In the genomic region with DNA sequence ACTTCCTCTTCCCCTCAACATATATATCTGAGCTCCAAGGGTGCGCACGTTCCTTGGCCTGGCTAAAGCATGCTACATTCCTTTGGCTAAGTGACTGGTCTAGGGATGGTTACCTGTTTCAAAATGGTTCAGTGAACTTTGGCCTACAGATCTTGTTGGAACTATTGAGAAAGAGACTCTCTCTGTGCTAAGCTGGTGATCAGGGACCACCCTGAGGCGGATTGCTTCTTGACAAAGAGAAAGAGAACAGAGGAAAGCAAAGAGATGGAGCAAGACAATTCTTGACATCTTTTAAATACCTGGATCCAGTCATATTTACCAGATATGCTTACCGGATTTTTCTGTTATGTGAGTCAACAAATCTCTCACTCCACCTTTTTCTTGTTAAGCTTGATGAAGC, we compare ENCODE assay signal across 19 cellular contexts.
DNase-seq lines count a peak whose midpoint lies in the region; ATAC-seq and TF ChIP-seq lines count a peak whose summit lies in the region.
"Had no signal": no experiment of that assay in that cellular context is flagged by ENCODE, and none has a peak within 500 bp of the region (broad histone marks: within the 10 kb centered on the region; RNA-seq: fewer than 3 reads in every experiment).

No MANE protein-coding gene starts in this region.

- no peak for TF ChIP-seq POLR2A in uterus (IDR thresholded peaks at IDR 0.05)

- H3K4me3 Mint-ChIP-seq in natural killer cell (no peak overlapping the region), immature natural killer cell (no peak overlapping the region), nephron (no peak overlapping the region)
- H3K4me3 Mint-ChIP-seq in natural killer cell treated with Interleukin-12 subunit alpha and Interleukin-12 subunit beta and Interleukin-15 and Interleukin-18, amount 100 ng/mL, for 72 hours = no peak overlapping the region
- H3K4me3 Mint-ChIP-seq: CD4-positive, alpha-beta memory T cell; IgD-negative memory B cell had no signal

- H3K9me3 Mint-ChIP-seq in natural killer cell = no peaks in the 10 kb centered on the region
- peaks cover 8% of the 10 kb centered on the region for H3K9me3 Mint-ChIP-seq in natural killer cell treated with Interleukin-12 subunit alpha and Interleukin-12 subunit beta and Interleukin-15 and Interleukin-18, amount 100 ng/mL, for 72 hours
- H3K9me3 Mint-ChIP-seq in immature natural killer cell = no peaks in the 10 kb centered on the region
- H3K9me3 Mint-ChIP-seq in nephron = peaks cover 2% of the 10 kb centered on the region
- H3K9me3 Mint-ChIP-seq: IgD-negative memory B cell had no signal

- no peaks in the 10 kb centered on the region for H3K36me3 Mint-ChIP-seq in natural killer cell
- H3K36me3 Mint-ChIP-seq in natural killer cell treated with Interleukin-12 subunit alpha and Interleukin-12 subunit beta and Interleukin-15 and Interleukin-18, amount 100 ng/mL, for 72 hours = no peaks in the 10 kb centered on the region
- H3K36me3 Mint-ChIP-seq in immature natural killer cell = peaks cover 0 to 10% (median 0%) of the 10 kb centered on the region in 3 donors
- no peaks in the 10 kb centered on the region for H3K36me3 Mint-ChIP-seq in nephron (ENCODE audit: low read depth)
- H3K36me3 Mint-ChIP-seq: CD4-positive, alpha-beta memory T cell; IgD-negative memory B cell had no signal

- no peaks in the 10 kb centered on the region for H3K27me3 ChIP-seq in uterus

- ATAC-seq in natural killer cell (no peak), GM21825 (IDR thresholded peaks at IDR 0.05; ENCODE audit: unreplicated experiment) (no peak), GM18511 (IDR thresholded peaks at IDR 0.05; ENCODE audit: unreplicated experiment) (no peak)
- ATAC-seq in natural killer cell treated with Interleukin-12 subunit alpha and Interleukin-12 subunit beta and Interleukin-15 and Interleukin-18, amount 100 ng/mL, for 72 hours = no peak
- ATAC-seq: A549, HepG2 had no signal

- no peaks in the 10 kb centered on the region for H3K36me3 ChIP-seq in uterus

- H3K9me3 ChIP-seq in uterus = no peaks in the 10 kb centered on the region
- H3K9me3 ChIP-seq: A549 had no signal

- TF ChIP-seq CTCF in natural killer cell (IDR thresholded peaks at IDR 0.05) = no peak
- no peak for TF ChIP-seq CTCF in nephron (IDR thresholded peaks at IDR 0.05; ENCODE audit: unreplicated experiment in 3 of 3)
- no peak for TF ChIP-seq CTCF in uterus (IDR thresholded peaks at IDR 0.05)

- no peaks in the 10 kb centered on the region for H3K27me3 Mint-ChIP-seq in natural killer cell (ENCODE audit: low read depth in 2 of 2)
- H3K27me3 Mint-ChIP-seq in natural killer cell treated with Interleukin-12 subunit alpha and Interleukin-12 subunit beta and Interleukin-15 and Interleukin-18, amount 100 ng/mL, for 72 hours = no peaks in the 10 kb centered on the region
- peaks cover 0 to 7% (median 2%) of the 10 kb centered on the region in 3 donors for H3K27me3 Mint-ChIP-seq in immature natural killer cell (ENCODE audit: low read depth in 3 of 3)
- H3K27me3 Mint-ChIP-seq in nephron (ENCODE audit: low read depth) = peaks cover 4% of the 10 kb centered on the region
- H3K27me3 Mint-ChIP-seq: CD4-positive, alpha-beta memory T cell; IgD-negative memory B cell had no signal

- intact Hi-C loops in natural killer cell (cut with micrococcal nuclease) = loop anchor here (10.0 kb wide), 1 partner anchor 202 kb away; no protein-coding TSS in a partner anchor
- intact Hi-C loops in uterus (cut with DNase I; ENCODE audit: low total_unique reads) = no loop called here

- DNase-seq in natural killer cell (no peak), immature natural killer cell (no peak), uterus (no peak), dedifferentiated amniotic fluid mesenchymal stem cell (ENCODE audit: extremely low spot score) (no peak)
- DNase-seq in natural killer cell treated with Interleukin-12 subunit alpha and Interleukin-12 subunit beta and Interleukin-15 and Interleukin-18, amount 100 ng/mL, for 72 hours (ENCODE audit: low spot score) = no peak
- DNase-seq: AML-193; CD4-positive, alpha-beta memory T cell; DMS79; GF-D8; GOT3; H7 had no signal

- no peak overlapping the region for H3K4me3 ChIP-seq in uterus
- H3K4me3 ChIP-seq: A549 had no signal

- H3K4me1 ChIP-seq in uterus = no peaks in the 10 kb centered on the region
- H3K4me1 ChIP-seq: A549 had no signal

- H3K27ac Mint-ChIP-seq in natural killer cell (peak overlapping the region; percentile 85 to 88), immature natural killer cell (peak overlapping the region; percentile 74 to 97 (median 94)), nephron (peak overlapping the region in 2 of 3 experiments; percentile 16 to 85)
- H3K27ac Mint-ChIP-seq in natural killer cell treated with Interleukin-12 subunit alpha and Interleukin-12 subunit beta and Interleukin-15 and Interleukin-18, amount 100 ng/mL, for 72 hours = peak overlapping the region in 1 of 2 donors; percentile 74
- H3K27ac Mint-ChIP-seq: CD4-positive, alpha-beta memory T cell; IgD-negative memory B cell had no signal

- H3K4me1 Mint-ChIP-seq in natural killer cell = peaks cover 77 to 81% of the 10 kb centered on the region in 2 donors
- peaks cover 40 to 47% of the 10 kb centered on the region in 2 donors for H3K4me1 Mint-ChIP-seq in natural killer cell treated with Interleukin-12 subunit alpha and Interleukin-12 subunit beta and Interleukin-15 and Interleukin-18, amount 100 ng/mL, for 72 hours (ENCODE audit: low read depth in 2 of 2)
- H3K4me1 Mint-ChIP-seq in immature natural killer cell = peaks cover 87 to 89% of the 10 kb centered on the region in 2 donors
- peaks cover 42% of the 10 kb centered on the region for H3K4me1 Mint-ChIP-seq in nephron
- H3K4me1 Mint-ChIP-seq: CD4-positive, alpha-beta memory T cell had no signal

- H3K27ac ChIP-seq in uterus = peak overlapping the region; percentile 29 to 70
- H3K27ac ChIP-seq: 22Rv1, A549, C4-2B had no signal
